Comparison of ENCODE assay signal across 1 cellular context in genomic region chr1:243848165-243849088, GRCh38.
TF ChIP-seq lines count a peak whose summit lies in the region.

No MANE protein-coding gene starts in this region.

TF ChIP-seq in IMR-90, 13 proteins besides CTCF, POLR2A, EP300 and RAD21:
- TF ChIP-seq MAZ (IDR thresholded peaks at IDR 0.05; ENCODE audit: borderline replicate concordance, low read depth, low read length) = no peak
- no peak for TF ChIP-seq RCOR1 (IDR thresholded peaks at IDR 0.05; ENCODE audit: insufficient replicate concordance, low read length)
- TF ChIP-seq RFX5 (IDR thresholded peaks at IDR 0.05; ENCODE audit: low read depth, low read length) = no peak
- TF ChIP-seq FOS (IDR thresholded peaks at IDR 0.05; ENCODE audit: low read depth, low read length) = no peak
- no peak for TF ChIP-seq SMC3 (IDR thresholded peaks at IDR 0.05; ENCODE audit: low read depth, low read length)
- no peak for TF ChIP-seq ELK1 (IDR thresholded peaks at IDR 0.05; ENCODE audit: borderline replicate concordance, low read depth, low read length)
- no peak for TF ChIP-seq USF2 (IDR thresholded peaks at IDR 0.05; ENCODE audit: low read depth, low read length)
- TF ChIP-seq MXI1 (IDR thresholded peaks at IDR 0.05; ENCODE audit: borderline replicate concordance, low read depth, low read length) = no peak
- no peak for TF ChIP-seq MAFK (IDR thresholded peaks at IDR 0.05; ENCODE audit: low read depth, low read length)
